ENCODE assay signal across 1 cellular context in the genomic region with DNA sequence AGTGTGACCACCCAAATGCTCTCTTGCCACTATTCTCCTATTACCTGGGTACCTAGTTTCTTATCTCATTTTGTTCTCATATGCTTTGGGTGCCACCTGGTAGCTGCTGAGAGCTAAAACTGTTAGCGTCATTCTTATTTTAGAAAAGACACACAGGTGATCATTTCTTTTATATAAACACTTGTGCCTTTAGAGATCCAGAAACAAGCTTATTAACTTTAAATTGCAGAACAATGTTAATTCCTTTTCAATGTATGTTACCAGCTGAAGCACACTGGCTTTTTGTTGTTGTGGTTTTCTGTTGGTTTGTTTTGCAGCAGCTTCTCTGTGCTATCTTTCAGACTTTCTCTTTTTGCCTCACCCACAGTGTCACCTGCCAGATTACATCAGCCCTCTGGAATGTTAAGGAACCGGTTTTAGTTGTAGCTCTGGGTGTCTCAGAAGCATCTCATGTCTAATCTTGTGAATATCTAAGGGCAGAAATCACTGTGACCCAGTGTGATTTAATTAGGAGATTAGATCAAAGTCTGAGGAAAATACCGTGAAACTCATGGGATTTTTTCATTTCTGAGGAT.
A peak's percentile ranks its signal among the peaks of the same experiment; 100 is the strongest.
TF ChIP-seq lines count a peak whose summit lies in the region.

No MANE protein-coding gene starts in this region.

TF ChIP-seq in H1, 55 proteins besides CTCF, POLR2A, EP300 and RAD21 (continued from another document):
- TF ChIP-seq KDM1A (IDR thresholded peaks at IDR 0.05; ENCODE audit: borderline replicate concordance, low read length) (no peak), SAP30 (IDR thresholded peaks at IDR 0.05; ENCODE audit: insufficient read depth, insufficient replicate concordance, low read length) (no peak), SIRT6 (IDR thresholded peaks at IDR 0.05; ENCODE audit: low read length) (no peak), ZNF274 (IDR thresholded peaks at IDR 0.05; ENCODE audit: borderline replicate concordance, extremely low read depth, low read length) (no peak), JUN (IDR thresholded peaks at IDR 0.05; ENCODE audit: low read depth, low read length) (peak; percentile 97), MAX (IDR thresholded peaks at IDR 0.05) (no peak), CHD1 (IDR thresholded peaks at IDR 0.05; ENCODE audit: low read depth, low read length) (no peak), POU5F1 (IDR thresholded peaks at IDR 0.05; ENCODE audit: low read depth, low read length) (no peak), TAF1 (IDR thresholded peaks at IDR 0.05; ENCODE audit: low read depth, low read length) (peak; percentile 49; the same call in 1 of the 2 replicates), KDM4A (IDR thresholded peaks at IDR 0.05; ENCODE audit: low read depth, low read length, severe bottlenecking) (no peak), EZH2 (IDR thresholded peaks at IDR 0.05; ENCODE audit: low read depth, low read length, severe bottlenecking) (no peak), CREB1 (IDR thresholded peaks at IDR 0.05) (no peak), POLR2AphosphoS5 (IDR thresholded peaks at IDR 0.05; ENCODE audit: low read depth, low read length) (no peak), GABPA (IDR thresholded peaks at IDR 0.05; ENCODE audit: borderline replicate concordance, insufficient read depth, low read length) (no peak), YY1 (IDR thresholded peaks at IDR 0.05; ENCODE audit: low read depth, low read length) (no peak), SP4 (IDR thresholded peaks at IDR 0.05; ENCODE audit: low read length) (no peak), BACH1 (IDR thresholded peaks at IDR 0.05; ENCODE audit: low read length) (no peak), TEAD4 (IDR thresholded peaks at IDR 0.05; ENCODE audit: low read depth, low read length) (peak; percentile 94), SP2 (IDR thresholded peaks at IDR 0.05; ENCODE audit: low read length) (no peak), FOSL1 (IDR thresholded peaks at IDR 0.05; ENCODE audit: insufficient read depth, low read depth, low read length) (no peak), CBX5 (IDR thresholded peaks at IDR 0.05; ENCODE audit: low read depth, low read length) (no peak), PHF8 (conservative IDR thresholded peaks at IDR 0.05; ENCODE audit: low read depth, low read length) (no peak), SRF (IDR thresholded peaks at IDR 0.05; ENCODE audit: low read depth, low read length) (no peak), HDAC6 (IDR thresholded peaks at IDR 0.05; ENCODE audit: low read depth, low read length) (no peak), NANOG (IDR thresholded peaks at IDR 0.05; ENCODE audit: insufficient read depth, low read depth, low read length, poor library complexity, severe bottlenecking) (no peak), RFX5 (IDR thresholded peaks at IDR 0.05; ENCODE audit: borderline replicate concordance, low read depth, low read length) (no peak), EGR1 (IDR thresholded peaks at IDR 0.05; ENCODE audit: borderline replicate concordance, low read depth, low read length) (no peak), USF2 (IDR thresholded peaks at IDR 0.05; ENCODE audit: low read length) (no peak), SUZ12 (IDR thresholded peaks at IDR 0.05; ENCODE audit: low read length) (no peak), KDM5A (IDR thresholded peaks at IDR 0.05; ENCODE audit: low read length) (no peak), SIX5 (IDR thresholded peaks at IDR 0.05; ENCODE audit: low read depth, low read length) (no peak), GTF2F1 (IDR thresholded peaks at IDR 0.05; ENCODE audit: borderline replicate concordance, low read depth, low read length) (no peak), CHD7 (IDR thresholded peaks at IDR 0.05; ENCODE audit: insufficient replicate concordance, low read length) (no peak), CHD2 (IDR thresholded peaks at IDR 0.05; ENCODE audit: low read length) (no peak), CBX8 (IDR thresholded peaks at IDR 0.05; ENCODE audit: borderline replicate concordance, low read depth, low read length) (no peak), BCL11A (IDR thresholded peaks at IDR 0.05; ENCODE audit: low read depth in 2 of 2, low read length in 2 of 2) (peak in 1 of 2 experiments; percentile 51), TBP (IDR thresholded peaks at IDR 0.05; ENCODE audit: low read depth, low read length) (no peak), MAFK (IDR thresholded peaks at IDR 0.05; ENCODE audit: low read depth, low read length) (no peak), SP1 (IDR thresholded peaks at IDR 0.05; ENCODE audit: low read depth, low read length) (peak; percentile 94), HDAC2 (IDR thresholded peaks at IDR 0.05; ENCODE audit: borderline replicate concordance in 1 of 2, low read depth in 2 of 2, low read length in 2 of 2) (no peak), ASH2L (IDR thresholded peaks at IDR 0.05; ENCODE audit: low read length) (peak; percentile 97), CEBPB (IDR thresholded peaks at IDR 0.05; ENCODE audit: low read depth, low read length) (peak; percentile 90), CTBP2 (IDR thresholded peaks at IDR 0.05; ENCODE audit: borderline replicate concordance, insufficient read depth, insufficient read length, low read length) (no peak), RNF2 (IDR thresholded peaks at IDR 0.05; ENCODE audit: borderline replicate concordance, low read depth, low read length, missing control alignments, poor library complexity, severe bottlenecking) (no peak), TAF7 (optimal IDR thresholded peaks at IDR 0.05; ENCODE audit: borderline replicate concordance, low read depth, low read length) (no peak), RXRA (IDR thresholded peaks at IDR 0.05; ENCODE audit: insufficient read depth, low read depth, low read length) (no peak), NRF1 (IDR thresholded peaks at IDR 0.05; ENCODE audit: low read depth, low read length) (no peak), JUND (IDR thresholded peaks at IDR 0.05; ENCODE audit: low read length) (peak; percentile 99), BRCA1 (IDR thresholded peaks at IDR 0.05; ENCODE audit: low read depth, low read length) (no peak), SIN3A (conservative IDR thresholded peaks at IDR 0.05 in 1 of 2, IDR thresholded peaks at IDR 0.05 in 1 of 2; ENCODE audit: low read depth in 1 of 2, low read length in 2 of 2) (no peak)
- TF ChIP-seq, protein P1, sequence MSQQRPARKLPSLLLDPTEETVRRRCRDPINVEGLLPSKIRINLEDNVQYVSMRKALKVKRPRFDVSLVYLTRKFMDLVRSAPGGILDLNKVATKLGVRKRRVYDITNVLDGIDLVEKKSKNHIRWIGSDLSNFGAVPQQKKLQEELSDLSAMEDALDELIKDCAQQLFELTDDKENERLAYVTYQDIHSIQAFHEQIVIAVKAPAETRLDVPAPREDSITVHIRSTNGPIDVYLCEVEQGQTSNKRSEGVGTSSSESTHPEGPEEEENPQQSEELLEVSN (IDR thresholded peaks at IDR 0.05): no peak
- TF ChIP-seq, protein P2, sequence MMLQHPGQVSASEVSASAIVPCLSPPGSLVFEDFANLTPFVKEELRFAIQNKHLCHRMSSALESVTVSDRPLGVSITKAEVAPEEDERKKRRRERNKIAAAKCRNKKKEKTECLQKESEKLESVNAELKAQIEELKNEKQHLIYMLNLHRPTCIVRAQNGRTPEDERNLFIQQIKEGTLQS (IDR thresholded peaks at IDR 0.05; ENCODE audit: insufficient read depth, low read depth, low read length): peak; percentile 75; the same call in 1 of the 2 replicates
- TF ChIP-seq, protein P3, sequence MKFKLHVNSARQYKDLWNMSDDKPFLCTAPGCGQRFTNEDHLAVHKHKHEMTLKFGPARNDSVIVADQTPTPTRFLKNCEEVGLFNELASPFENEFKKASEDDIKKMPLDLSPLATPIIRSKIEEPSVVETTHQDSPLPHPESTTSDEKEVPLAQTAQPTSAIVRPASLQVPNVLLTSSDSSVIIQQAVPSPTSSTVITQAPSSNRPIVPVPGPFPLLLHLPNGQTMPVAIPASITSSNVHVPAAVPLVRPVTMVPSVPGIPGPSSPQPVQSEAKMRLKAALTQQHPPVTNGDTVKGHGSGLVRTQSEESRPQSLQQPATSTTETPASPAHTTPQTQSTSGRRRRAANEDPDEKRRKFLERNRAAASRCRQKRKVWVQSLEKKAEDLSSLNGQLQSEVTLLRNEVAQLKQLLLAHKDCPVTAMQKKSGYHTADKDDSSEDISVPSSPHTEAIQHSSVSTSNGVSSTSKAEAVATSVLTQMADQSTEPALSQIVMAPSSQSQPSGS (IDR thresholded peaks at IDR 0.05; ENCODE audit: low read length): peak; percentile 99
